24 cellular contexts compared by ENCODE assay signal in the genomic region with DNA sequence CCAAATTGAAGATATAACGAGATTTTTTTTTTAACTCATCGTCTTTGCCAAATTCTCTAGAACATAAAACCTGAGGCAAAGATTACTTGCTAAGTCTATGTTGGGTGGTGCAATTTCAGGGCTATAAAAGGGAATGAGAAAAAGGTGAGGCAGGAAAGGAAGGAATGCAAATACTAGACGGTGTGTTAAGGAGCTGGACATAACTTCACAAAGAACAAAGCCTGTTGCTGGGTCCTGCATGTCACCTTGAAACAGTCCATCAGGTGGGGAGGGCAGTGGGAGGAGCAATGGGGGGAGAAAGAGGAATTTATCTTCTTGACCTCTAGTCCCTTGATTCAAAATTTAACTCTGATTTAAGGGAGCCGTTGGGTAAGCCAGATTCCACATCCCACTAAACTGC.
"Had no signal": no experiment of that assay in that cellular context is flagged by ENCODE, and none has a peak within 500 bp of the region (broad histone marks: within the 10 kb centered on the region; RNA-seq: fewer than 3 reads in every experiment).

No MANE protein-coding gene starts in this region.

- H3K4me3 ChIP-seq: body of pancreas, lung, right lobe of liver, skin epidermis, tibial artery, uterus had no signal

- H3K36me3 Mint-ChIP-seq: activated CD4-positive, alpha-beta memory T cell treated with anti-CD3 and anti-CD28 coated beads for 36 hours; natural killer cell treated with Interleukin-12 subunit alpha and Interleukin-12 subunit beta and Interleukin-15 and Interleukin-18, amount 100 ng/mL, for 72 hours; stimulated activated effector memory CD8-positive, alpha-beta T cell treated with anti-CD3 and anti-CD28 coated beads, Interleukin-12 subunit alpha, Interleukin-12 subunit beta, amount 100 ng/mL, for 72 hours had no signal

- H3K27ac Mint-ChIP-seq: activated B cell treated with CpG ODN at 0.5 μM for 24 hours; activated CD4-positive, alpha-beta memory T cell treated with anti-CD3 and anti-CD28 coated beads for 36 hours; dendritic cell treated with granulocyte-macrophage colony-stimulating factor and Interleukin-4, amounts not matched to agents 40 ng/mL and 50 ng/mL, for 4 days; immature natural killer cell; natural killer cell treated with Interleukin-12 subunit alpha and Interleukin-12 subunit beta and Interleukin-15 and Interleukin-18, amount 100 ng/mL, for 72 hours; stimulated activated effector memory CD8-positive, alpha-beta T cell treated with anti-CD3 and anti-CD28 coated beads, Interleukin-12 subunit alpha, Interleukin-12 subunit beta, amount 100 ng/mL, for 72 hours; stimulated activated naive CD8-positive, alpha-beta T cell treated with anti-CD3 and anti-CD28 coated beads, Interleukin-15, amount 100 ng/mL, for 72 hours; T-helper 1 cell treated with Interleukin-12 subunit alpha and Interleukin-12 subunit beta and Interleukin-4 antibody, amounts not matched to agents 30 μg/mL and 1 μg/mL, for 36 hours had no signal

- H3K27ac ChIP-seq: neutrophil, parathyroid adenoma, right lobe of liver, skin epidermis, tibial artery, uterus had no signal

- H3K27me3 Mint-ChIP-seq: activated B cell treated with CpG ODN at 0.5 μM for 24 hours; activated CD4-positive, alpha-beta memory T cell treated with anti-CD3 and anti-CD28 coated beads for 36 hours; dendritic cell treated with granulocyte-macrophage colony-stimulating factor and Interleukin-4, amounts not matched to agents 40 ng/mL and 50 ng/mL, for 4 days; natural killer cell treated with Interleukin-12 subunit alpha and Interleukin-12 subunit beta and Interleukin-15 and Interleukin-18, amount 100 ng/mL, for 72 hours; stimulated activated naive CD8-positive, alpha-beta T cell treated with anti-CD3 and anti-CD28 coated beads, Interleukin-15, amount 100 ng/mL, for 72 hours had no signal

- H3K4me3 Mint-ChIP-seq: activated B cell treated with CpG ODN at 0.5 μM for 24 hours; activated CD4-positive, alpha-beta memory T cell treated with anti-CD3 and anti-CD28 coated beads for 36 hours; dendritic cell treated with granulocyte-macrophage colony-stimulating factor and Interleukin-4, amounts not matched to agents 40 ng/mL and 50 ng/mL, for 4 days; immature natural killer cell; natural killer cell treated with Interleukin-12 subunit alpha and Interleukin-12 subunit beta and Interleukin-15 and Interleukin-18, amount 100 ng/mL, for 72 hours; stimulated activated effector memory CD8-positive, alpha-beta T cell treated with anti-CD3 and anti-CD28 coated beads, Interleukin-12 subunit alpha, Interleukin-12 subunit beta, amount 100 ng/mL, for 72 hours; stimulated activated naive CD8-positive, alpha-beta T cell treated with anti-CD3 and anti-CD28 coated beads, Interleukin-15, amount 100 ng/mL, for 72 hours; T-helper 1 cell treated with Interleukin-12 subunit alpha and Interleukin-12 subunit beta and Interleukin-4 antibody, amounts not matched to agents 30 μg/mL and 1 μg/mL, for 36 hours had no signal

- H3K36me3 ChIP-seq: neutrophil, right lobe of liver, tibial artery, uterus had no signal

- H3K27me3 ChIP-seq: body of pancreas, neutrophil, right lobe of liver, tibial artery, uterus had no signal

- DNase-seq: activated B cell treated with CpG ODN at 0.5 μM for 24 hours; activated CD4-positive, alpha-beta memory T cell treated with anti-CD3 and anti-CD28 coated beads for 36 hours; activated CD4-positive, alpha-beta T cell treated with anti-CD3 and anti-CD28 coated beads for 4 hours; activated effector memory CD4-positive, alpha-beta T cell treated with anti-CD3 and anti-CD28 coated beads, Interleukin-2, amount 50 U/mL, for 16 hours; activated naive CD4-positive, alpha-beta T cell treated with anti-CD3 and anti-CD28 coated beads, Interleukin-2, amount 50 U/mL, for 16 hours; anterior cingulate cortex; body of pancreas; effector CD4-positive, alpha-beta T cell; foreskin melanocyte; immature natural killer cell; right lobe of liver; stimulated activated CD4-positive, alpha-beta T cell treated with anti-CD3 and anti-CD28 coated beads, Interleukin-2, amount 100 ng/mL, for 24 hours; stimulated activated naive CD8-positive, alpha-beta T cell treated with anti-CD3 and anti-CD28 coated beads, Interleukin-15, amount 100 ng/mL, for 72 hours; T1000; tibial artery; uterus had no signal

- H3K9me3 ChIP-seq: body of pancreas, neutrophil, right lobe of liver, tibial artery, uterus had no signal

- ATAC-seq: body of pancreas; natural killer cell treated with Interleukin-12 subunit alpha and Interleukin-12 subunit beta and Interleukin-15 and Interleukin-18, amount 100 ng/mL, for 72 hours; right lobe of liver; stimulated activated effector memory CD8-positive, alpha-beta T cell treated with anti-CD3 and anti-CD28 coated beads, Interleukin-12 subunit alpha, Interleukin-12 subunit beta, amount 100 ng/mL, for 72 hours; stimulated activated naive CD8-positive, alpha-beta T cell treated with anti-CD3 and anti-CD28 coated beads, Interleukin-15, amount 100 ng/mL, for 72 hours had no signal

- H3K9me3 Mint-ChIP-seq: activated B cell treated with CpG ODN at 0.5 μM for 24 hours; activated CD4-positive, alpha-beta memory T cell treated with anti-CD3 and anti-CD28 coated beads for 36 hours; dendritic cell treated with granulocyte-macrophage colony-stimulating factor and Interleukin-4, amounts not matched to agents 40 ng/mL and 50 ng/mL, for 4 days; immature natural killer cell; natural killer cell treated with Interleukin-12 subunit alpha and Interleukin-12 subunit beta and Interleukin-15 and Interleukin-18, amount 100 ng/mL, for 72 hours; stimulated activated effector memory CD8-positive, alpha-beta T cell treated with anti-CD3 and anti-CD28 coated beads, Interleukin-12 subunit alpha, Interleukin-12 subunit beta, amount 100 ng/mL, for 72 hours; stimulated activated naive CD8-positive, alpha-beta T cell treated with anti-CD3 and anti-CD28 coated beads, Interleukin-15, amount 100 ng/mL, for 72 hours; T-helper 1 cell treated with Interleukin-12 subunit alpha and Interleukin-12 subunit beta and Interleukin-4 antibody, amounts not matched to agents 30 μg/mL and 1 μg/mL, for 36 hours had no signal
